Comparison of ENCODE assay signal across 14 cellular contexts in genomic region chr6:155200012-155200411, GRCh38.
A peak's percentile ranks its signal among the peaks of the same experiment; 100 is the strongest.
DNase-seq lines count a peak whose midpoint lies in the region; ATAC-seq and TF ChIP-seq lines count a peak whose summit lies in the region.
"Had no signal": no experiment of that assay in that cellular context is flagged by ENCODE, and none has a peak within 500 bp of the region (broad histone marks: within the 10 kb centered on the region; RNA-seq: fewer than 3 reads in every experiment).

No MANE protein-coding gene starts in this region.

- no peak overlapping the region for H2BK120ac ChIP-seq in mesenchymal stem cell (ENCODE audit: low read depth, low read length)

- WGBS in mesenchymal stem cell = 94% methylated on average over 1 of the region's 2 CpGs

- H3K27ac Mint-ChIP-seq in naive thymus-derived CD4-positive, alpha-beta T cell = no peak overlapping the region
- no peak overlapping the region for H3K27ac Mint-ChIP-seq in activated CD4-positive, alpha-beta memory T cell treated with anti-CD3 and anti-CD28 coated beads for 36 hours
- H3K27ac Mint-ChIP-seq: activated naive CD8-positive, alpha-beta T cell treated with anti-CD3 and anti-CD28 coated beads, Interleukin-2, amount 10 ng/mL, durations not matched to agents 7 days and 5 days had no signal

- ATAC-seq in GM18517 (IDR thresholded peaks at IDR 0.05; ENCODE audit: unreplicated experiment) (peak; percentile 82), GM21619 (IDR thresholded peaks at IDR 0.05; ENCODE audit: unreplicated experiment) (peak; percentile 59), HG03432 (IDR thresholded peaks at IDR 0.05; ENCODE audit: unreplicated experiment) (peak; percentile 76), PC-3 (no peak)
- peak; percentile 45 for ATAC-seq in naive thymus-derived CD4-positive, alpha-beta T cell

- peaks cover 0 to 6% (median 3%) of the 10 kb centered on the region in 5 donors for H3K27me3 Mint-ChIP-seq in naive thymus-derived CD4-positive, alpha-beta T cell
- H3K27me3 Mint-ChIP-seq in activated CD4-positive, alpha-beta memory T cell treated with anti-CD3 and anti-CD28 coated beads for 36 hours = no peaks in the 10 kb centered on the region

- no peaks in the 10 kb centered on the region for H4K20me1 ChIP-seq in PC-3 (ENCODE audit: low read length)

- no peak overlapping the region for H3K23ac ChIP-seq in mesenchymal stem cell (ENCODE audit: low read length in 2 of 2)

- H3K36me3 ChIP-seq in naive thymus-derived CD4-positive, alpha-beta T cell (ENCODE audit: control insufficient read depth in 2 of 3, insufficient read depth in 3 of 3, low read length in 3 of 3) = no peaks in the 10 kb centered on the region
- no peaks in the 10 kb centered on the region for H3K36me3 ChIP-seq in mesenchymal stem cell (ENCODE audit: control insufficient read depth in 1 of 2, insufficient read depth in 2 of 2, low read depth in 1 of 2, low read length in 2 of 2)
- H3K36me3 ChIP-seq in PC-3 (ENCODE audit: low read depth, low read length) = no peaks in the 10 kb centered on the region
- H3K36me3 ChIP-seq: colonic mucosa, MG63 had no signal

- H3K9ac ChIP-seq in mesenchymal stem cell (ENCODE audit: low read length) (no peak overlapping the region), PC-3 (ENCODE audit: low read length) (no peak overlapping the region)
- H3K9ac ChIP-seq: GM23248 had no signal

- TF ChIP-seq CTCF in PC-3 (conservative IDR thresholded peaks at IDR 0.05; ENCODE audit: low read depth, low read length) = no peak

- H3K4me2 ChIP-seq in mesenchymal stem cell (ENCODE audit: low read length, poor library complexity, severe bottlenecking) (no peak overlapping the region), PC-3 (ENCODE audit: low read length) (no peak overlapping the region)

- no peak overlapping the region for H3K4me3 ChIP-seq in naive thymus-derived CD4-positive, alpha-beta T cell (ENCODE audit: low read length)
- H3K4me3 ChIP-seq in mesenchymal stem cell (ENCODE audit: insufficient read depth in 1 of 2, low read depth in 1 of 2, low read length in 2 of 2) (no peak overlapping the region), PC-3 (ENCODE audit: low read length) (no peak overlapping the region)
- H3K4me3 ChIP-seq: colonic mucosa, GM23248, MG63 had no signal

- no peak overlapping the region for H3K4ac ChIP-seq in mesenchymal stem cell (ENCODE audit: low read depth in 1 of 2, low read length in 2 of 2)

- intact Hi-C loops in naive thymus-derived CD4-positive, alpha-beta T cell (cut with micrococcal nuclease) = no loop called here
- intact Hi-C loops in activated CD4-positive, alpha-beta memory T cell treated with anti-CD3 and anti-CD28 coated beads for 36 hours (cut with micrococcal nuclease) = no loop called here
- intact Hi-C loops in PC-3 (cut with micrococcal nuclease) = no loop called here

- no peak overlapping the region for H2BK5ac ChIP-seq in mesenchymal stem cell (ENCODE audit: low read depth, low read length, poor library complexity, severe bottlenecking)

- H3K9me3 ChIP-seq in naive thymus-derived CD4-positive, alpha-beta T cell (ENCODE audit: control insufficient read depth in 2 of 3, low read length in 3 of 3) = no peaks in the 10 kb centered on the region
- H3K9me3 ChIP-seq in mesenchymal stem cell (ENCODE audit: control insufficient read depth, low read length) (no peaks in the 10 kb centered on the region), PC-3 (ENCODE audit: low read length) (no peaks in the 10 kb centered on the region)
- H3K9me3 ChIP-seq: colonic mucosa, MG63 had no signal

- H3K9me3 Mint-ChIP-seq in naive thymus-derived CD4-positive, alpha-beta T cell = peaks cover 0 to 12% (median 0%) of the 10 kb centered on the region in 11 donors
- peaks cover 9% of the 10 kb centered on the region for H3K9me3 Mint-ChIP-seq in activated CD4-positive, alpha-beta memory T cell treated with anti-CD3 and anti-CD28 coated beads for 36 hours

- H3K36me3 Mint-ChIP-seq in naive thymus-derived CD4-positive, alpha-beta T cell = peaks cover 0 to 10% (median 0%) of the 10 kb centered on the region in 5 donors
- peaks cover 2% of the 10 kb centered on the region for H3K36me3 Mint-ChIP-seq in activated CD4-positive, alpha-beta memory T cell treated with anti-CD3 and anti-CD28 coated beads for 36 hours

- H3K4me1 ChIP-seq in naive thymus-derived CD4-positive, alpha-beta T cell (ENCODE audit: control insufficient read depth in 2 of 2, insufficient read depth in 2 of 2, low read length in 2 of 2) = no peaks in the 10 kb centered on the region
- H3K4me1 ChIP-seq in mesenchymal stem cell (ENCODE audit: control insufficient read depth, insufficient read depth, low read depth, low read length) (peaks cover 3% of the 10 kb centered on the region), PC-3 (ENCODE audit: insufficient read depth, low read length) (peaks cover 14% of the 10 kb centered on the region)
- H3K4me1 ChIP-seq: colonic mucosa had no signal

- H2BK12ac ChIP-seq in mesenchymal stem cell (ENCODE audit: low read length in 2 of 2) = no peak overlapping the region

- CTCF ChIA-PET in naive thymus-derived CD4-positive, alpha-beta T cell (lab: Charles Lee) = no interaction called here
- CTCF ChIA-PET in activated CD4-positive, alpha-beta memory T cell treated with anti-CD3 and anti-CD28 coated beads for 36 hours (lab: Charles Lee) = no interaction called here
- CTCF ChIA-PET in PC-3 (lab: Charles Lee) = no interaction called here

- H4K91ac ChIP-seq in mesenchymal stem cell (ENCODE audit: low read length) = no peak overlapping the region

- POLR2A ChIA-PET in naive thymus-derived CD4-positive, alpha-beta T cell (lab: Charles Lee) = interaction anchor here (0.8 kb wide), 1 partner anchor 46 kb away, joined by 3 read pairs; no protein-coding TSS in a partner anchor
- POLR2A ChIA-PET in activated CD4-positive, alpha-beta memory T cell treated with anti-CD3 and anti-CD28 coated beads for 36 hours (lab: Charles Lee) = no interaction called here
- POLR2A ChIA-PET in PC-3 (lab: Charles Lee; ENCODE audit: unreplicated experiment) = no interaction called here

- H2AFZ ChIP-seq in mesenchymal stem cell (ENCODE audit: low read depth, low read length) = no peak overlapping the region
- H2AFZ ChIP-seq in PC-3 (ENCODE audit: low read length) = no peak overlapping the region
- H2AFZ ChIP-seq: GM23248 had no signal

- no peak overlapping the region for H3K4me3 Mint-ChIP-seq in naive thymus-derived CD4-positive, alpha-beta T cell
- no peak overlapping the region for H3K4me3 Mint-ChIP-seq in activated CD4-positive, alpha-beta memory T cell treated with anti-CD3 and anti-CD28 coated beads for 36 hours
- H3K4me3 Mint-ChIP-seq: activated naive CD8-positive, alpha-beta T cell treated with anti-CD3 and anti-CD28 coated beads, Interleukin-2, amount 10 ng/mL, durations not matched to agents 7 days and 5 days had no signal

- no peak for DNase-seq in naive thymus-derived CD4-positive, alpha-beta T cell
- DNase-seq in mesenchymal stem cell (no peak), NCI-H1436 treated with DMSO at 0.1 percent for 48 hours (lab: John Stamatoyannopoulos, UW) (no peak), PC-3 (no peak)
- no peak for DNase-seq in activated CD4-positive, alpha-beta memory T cell treated with anti-CD3 and anti-CD28 coated beads for 36 hours
- DNase-seq: activated naive CD8-positive, alpha-beta T cell treated with anti-CD3 and anti-CD28 coated beads, Interleukin-2, amount 10 ng/mL, durations not matched to agents 7 days and 5 days; colonic mucosa; GM23248; MG63; RPMI8226 had no signal

- no peaks in the 10 kb centered on the region for H3K79me1 ChIP-seq in mesenchymal stem cell (replicated peaks; ENCODE audit: low read length, poor library complexity, severe bottlenecking)

- no peak overlapping the region for H2BK15ac ChIP-seq in mesenchymal stem cell (ENCODE audit: low read depth, poor library complexity, severe bottlenecking)

- no peak overlapping the region for H3K14ac ChIP-seq in mesenchymal stem cell (ENCODE audit: low read length in 2 of 2)

- H3K27ac ChIP-seq in naive thymus-derived CD4-positive, alpha-beta T cell (ENCODE audit: low read depth, low read length) = no peak overlapping the region
- no peak overlapping the region for H3K27ac ChIP-seq in mesenchymal stem cell (ENCODE audit: low read length, poor library complexity, severe bottlenecking)
- no peak overlapping the region for H3K27ac ChIP-seq in PC-3 (ENCODE audit: low read length)
- H3K27ac ChIP-seq: colonic mucosa, GM23248, HL-60 had no signal

- no TSS peak for BruUV-seq in PC-3 (replicated peaks; lab: Mats Ljungman, UMichigan)

- H2AK5ac ChIP-seq in mesenchymal stem cell (ENCODE audit: low read length, severe bottlenecking) = no peak overlapping the region

- peaks cover 0 to 2% (median 0%) of the 10 kb centered on the region in 7 donors for H3K4me1 Mint-ChIP-seq in naive thymus-derived CD4-positive, alpha-beta T cell
- no peaks in the 10 kb centered on the region for H3K4me1 Mint-ChIP-seq in activated CD4-positive, alpha-beta memory T cell treated with anti-CD3 and anti-CD28 coated beads for 36 hours (ENCODE audit: low read depth)
- H3K4me1 Mint-ChIP-seq: activated naive CD8-positive, alpha-beta T cell treated with anti-CD3 and anti-CD28 coated beads, Interleukin-2, amount 10 ng/mL, durations not matched to agents 7 days and 5 days had no signal

- no peaks in the 10 kb centered on the region for H3K79me2 ChIP-seq in PC-3 (ENCODE audit: low read length)

- no peak overlapping the region for H3K18ac ChIP-seq in mesenchymal stem cell (ENCODE audit: low read depth in 1 of 2, low read length in 2 of 2)

- no peaks in the 10 kb centered on the region for H3K9me2 ChIP-seq in PC-3 (replicated peaks; ENCODE audit: low read length)

- no peak overlapping the region for H4K8ac ChIP-seq in mesenchymal stem cell (ENCODE audit: low read length)

- H3K27me3 ChIP-seq in naive thymus-derived CD4-positive, alpha-beta T cell (ENCODE audit: control insufficient read depth in 2 of 2, insufficient read depth in 2 of 2, low read length in 2 of 2) = no peaks in the 10 kb centered on the region
- H3K27me3 ChIP-seq in mesenchymal stem cell (ENCODE audit: control insufficient read depth in 1 of 2, insufficient read depth in 1 of 2, low read length in 2 of 2) (no peaks in the 10 kb centered on the region), PC-3 (ENCODE audit: low read length) (no peaks in the 10 kb centered on the region)
- H3K27me3 ChIP-seq: colonic mucosa, MG63 had no signal

- H3F3A ChIP-seq in PC-3 (ENCODE audit: low read length, unreplicated experiment) = peaks cover 5% of the 10 kb centered on the region
